9 cellular contexts compared by ENCODE assay signal in the genomic region with DNA sequence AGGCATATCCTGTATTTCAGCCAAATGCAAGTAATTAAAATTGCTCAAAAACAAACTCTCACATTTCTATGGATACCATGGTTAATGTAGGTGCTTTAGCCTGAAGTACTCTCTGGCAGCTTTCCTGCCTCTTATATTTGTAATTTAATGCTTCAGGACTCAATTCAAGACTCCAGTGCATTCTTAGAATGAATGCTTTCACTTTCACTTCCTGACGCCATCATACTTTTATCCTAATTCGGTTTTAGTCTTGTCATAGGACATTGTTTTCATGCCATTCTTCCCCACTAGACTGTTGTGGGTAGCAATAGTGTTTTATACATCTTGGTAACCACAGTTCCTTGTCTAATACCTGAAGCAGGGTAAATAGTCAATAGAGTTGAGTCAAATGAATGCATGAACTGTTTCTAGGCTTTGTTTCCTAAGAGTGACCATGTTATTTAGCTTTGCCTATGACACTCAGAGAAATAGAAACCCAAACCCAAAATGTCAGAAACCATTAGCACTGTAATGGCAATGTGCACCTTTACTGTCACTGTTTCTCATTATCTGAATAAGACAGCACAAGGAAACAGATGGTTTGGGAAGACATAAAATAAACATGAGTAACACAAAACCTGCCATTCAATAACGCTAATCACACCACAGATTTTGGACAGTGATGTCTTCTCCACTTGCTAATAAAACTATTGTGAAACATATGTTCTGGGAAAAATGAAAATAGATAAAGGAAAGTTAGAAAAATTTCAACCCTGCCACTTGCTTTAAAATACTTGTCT.
DNase-seq lines count a peak whose midpoint lies in the region; ATAC-seq and TF ChIP-seq lines count a peak whose summit lies in the region.
"Had no signal": no experiment of that assay in that cellular context is flagged by ENCODE, and none has a peak within 500 bp of the region (broad histone marks: within the 10 kb centered on the region; RNA-seq: fewer than 3 reads in every experiment).

No MANE protein-coding gene starts in this region.

- TF ChIP-seq CTCF in choroid plexus epithelial cell (conservative IDR thresholded peaks at IDR 0.05; ENCODE audit: low read depth, low read length) (no peak), osteocyte (IDR thresholded peaks at IDR 0.05) (no peak)

- H3K4me1 Mint-ChIP-seq in osteocyte (ENCODE audit: unreplicated experiment), result peaks cover 66% of the 10 kb centered on the region
- no peaks in the 10 kb centered on the region for H3K4me1 Mint-ChIP-seq in activated CD8-positive, alpha-beta memory T cell treated with anti-CD3 and anti-CD28 coated beads, Interleukin-2, amount 10 ng/mL, durations not matched to agents 7 days and 5 days
- no peaks in the 10 kb centered on the region for H3K4me1 Mint-ChIP-seq in activated T-cell treated with anti-CD3 and anti-CD28 coated beads, Interleukin-2, amount 50 U/mL, for 24 hours (ENCODE audit: low read depth)

- H3K4me3 Mint-ChIP-seq in osteocyte (ENCODE audit: unreplicated experiment), result peak overlapping the region; percentile 58
- no peak overlapping the region for H3K4me3 Mint-ChIP-seq in activated CD8-positive, alpha-beta memory T cell treated with anti-CD3 and anti-CD28 coated beads, Interleukin-2, amount 10 ng/mL, durations not matched to agents 7 days and 5 days
- no peak overlapping the region for H3K4me3 Mint-ChIP-seq in activated T-cell treated with anti-CD3 and anti-CD28 coated beads, Interleukin-2, amount 50 U/mL, for 24 hours
- H3K4me3 Mint-ChIP-seq: type B pancreatic cell had no signal

- DNase-seq in DMS53 treated with DMSO at 0.1 percent for 48 hours (lab: John Stamatoyannopoulos, UW; ENCODE audit: unreplicated experiment), result peak; percentile 6
- peak; percentile 1 for DNase-seq in NCI-H2029 treated with DMSO at 0.1 percent for 48 hours (lab: John Stamatoyannopoulos, UW)
- DNase-seq in choroid plexus epithelial cell (ENCODE audit: low read depth), result peak; percentile 78
- DNase-seq in osteocyte (ENCODE audit: extremely low spot score, unreplicated experiment), result no peak
- no peak for DNase-seq in CD1c-positive myeloid dendritic cell (ENCODE audit: extremely low spot score)
- DNase-seq in SK-N-DZ (ENCODE audit: low spot score), result no peak
- no peak for DNase-seq in activated CD8-positive, alpha-beta memory T cell treated with anti-CD3 and anti-CD28 coated beads, Interleukin-2, amount 10 ng/mL, durations not matched to agents 7 days and 5 days
- DNase-seq in activated T-cell treated with anti-CD3 and anti-CD28 coated beads, Interleukin-2, amount 50 U/mL, for 24 hours, result no peak

- H3K27ac Mint-ChIP-seq in osteocyte (ENCODE audit: unreplicated experiment), result peak overlapping the region; percentile 74
- H3K27ac Mint-ChIP-seq in activated CD8-positive, alpha-beta memory T cell treated with anti-CD3 and anti-CD28 coated beads, Interleukin-2, amount 10 ng/mL, durations not matched to agents 7 days and 5 days, result no peak overlapping the region
- H3K27ac Mint-ChIP-seq in activated T-cell treated with anti-CD3 and anti-CD28 coated beads, Interleukin-2, amount 50 U/mL, for 24 hours, result no peak overlapping the region
- H3K27ac Mint-ChIP-seq: type B pancreatic cell had no signal

- H3K36me3 Mint-ChIP-seq in osteocyte (ENCODE audit: unreplicated experiment), result no peaks in the 10 kb centered on the region
- no peaks in the 10 kb centered on the region for H3K36me3 Mint-ChIP-seq in activated CD8-positive, alpha-beta memory T cell treated with anti-CD3 and anti-CD28 coated beads, Interleukin-2, amount 10 ng/mL, durations not matched to agents 7 days and 5 days
- H3K36me3 Mint-ChIP-seq in activated T-cell treated with anti-CD3 and anti-CD28 coated beads, Interleukin-2, amount 50 U/mL, for 24 hours (ENCODE audit: low read depth), result no peaks in the 10 kb centered on the region
- H3K36me3 Mint-ChIP-seq: type B pancreatic cell had no signal

- H3K4me3 ChIP-seq in choroid plexus epithelial cell (ENCODE audit: low read depth, low read length), result peak overlapping the region; percentile 29

- CTCF ChIA-PET in activated CD8-positive, alpha-beta memory T cell treated with anti-CD3 and anti-CD28 coated beads, Interleukin-2, amount 10 ng/mL, durations not matched to agents 7 days and 5 days (lab: Charles Lee), result no interaction called here

- H3K27me3 Mint-ChIP-seq in osteocyte (ENCODE audit: unreplicated experiment), result no peaks in the 10 kb centered on the region
- no peaks in the 10 kb centered on the region for H3K27me3 Mint-ChIP-seq in activated CD8-positive, alpha-beta memory T cell treated with anti-CD3 and anti-CD28 coated beads, Interleukin-2, amount 10 ng/mL, durations not matched to agents 7 days and 5 days
- no peaks in the 10 kb centered on the region for H3K27me3 Mint-ChIP-seq in activated T-cell treated with anti-CD3 and anti-CD28 coated beads, Interleukin-2, amount 50 U/mL, for 24 hours
- H3K27me3 Mint-ChIP-seq: type B pancreatic cell had no signal

- no peak for ATAC-seq in activated CD8-positive, alpha-beta memory T cell treated with anti-CD3 and anti-CD28 coated beads, Interleukin-2, amount 10 ng/mL, durations not matched to agents 7 days and 5 days

- H3K9me3 Mint-ChIP-seq in osteocyte (ENCODE audit: unreplicated experiment), result no peaks in the 10 kb centered on the region
- peaks cover 22% of the 10 kb centered on the region for H3K9me3 Mint-ChIP-seq in activated CD8-positive, alpha-beta memory T cell treated with anti-CD3 and anti-CD28 coated beads, Interleukin-2, amount 10 ng/mL, durations not matched to agents 7 days and 5 days (ENCODE audit: low read depth)
- H3K9me3 Mint-ChIP-seq in activated T-cell treated with anti-CD3 and anti-CD28 coated beads, Interleukin-2, amount 50 U/mL, for 24 hours, result peaks cover 44% of the 10 kb centered on the region

Comparison
In these comparisons a context has a peak if more than half of its experiments do, and no peak if none do; other contexts are left out.
1. DNase-seq: peak in DMS53 treated with DMSO at 0.1 percent for 48 hours (single experiment), NCI-H2029 treated with DMSO at 0.1 percent for 48 hours (single experiment) and choroid plexus epithelial cell (single experiment); none in osteocyte (single experiment), CD1c-positive myeloid dendritic cell (single experiment), SK-N-DZ (single experiment), activated CD8-positive, alpha-beta memory T cell treated with anti-CD3 and anti-CD28 coated beads, Interleukin-2, amount 10 ng/mL, durations not matched to agents 7 days and 5 days (single experiment) and activated T-cell treated with anti-CD3 and anti-CD28 coated beads, Interleukin-2, amount 50 U/mL, for 24 hours (single experiment).